28 cellular contexts compared by ENCODE assay signal in genomic region chr9:9603345-9603744, GRCh38.
"Had no signal": no experiment of that assay in that cellular context is flagged by ENCODE, and none has a peak within 500 bp of the region (broad histone marks: within the 10 kb centered on the region; RNA-seq: fewer than 3 reads in every experiment).

No MANE protein-coding gene starts in this region.

- H3K36me3 Mint-ChIP-seq: naive B cell; natural killer cell; neural progenitor cell; stimulated activated memory B cell treated with anti-CD40 and anti-IgM and Interleukin-4, amounts not matched to agents 10 μg/mL and 1 μg/mL and 100 μg/mL, for 72 hours; type B pancreatic cell had no signal

- ATAC-seq: left colon; left lung; lower lobe of right lung; natural killer cell; right lobe of liver; stimulated activated memory B cell treated with anti-CD40 and anti-IgM and Interleukin-4, amounts not matched to agents 10 μg/mL and 1 μg/mL and 100 μg/mL, for 72 hours; stimulated activated naive CD8-positive, alpha-beta T cell treated with anti-CD3 and anti-CD28 coated beads, Interleukin-15, amount 100 ng/mL, for 72 hours had no signal

- H3K4me3 ChIP-seq: left lung, lower lobe of right lung, neural progenitor cell, right atrium auricular region, right lobe of liver, smooth muscle cell, tibial nerve, uterus had no signal

- H3K27me3 Mint-ChIP-seq: progenitor cell of endocrine pancreas; stimulated activated memory B cell treated with anti-CD40 and anti-IgM and Interleukin-4, amounts not matched to agents 10 μg/mL and 1 μg/mL and 100 μg/mL, for 72 hours; stimulated activated naive CD8-positive, alpha-beta T cell treated with anti-CD3 and anti-CD28 coated beads, Interleukin-15, amount 100 ng/mL, for 72 hours; type B pancreatic cell had no signal

- H3K9me3 ChIP-seq: left lung, lower lobe of right lung, neutrophil, right atrium auricular region, right lobe of liver, tibial nerve, uterus had no signal

- DNase-seq: hippocampal formation; kidney; left colon; lower lobe of right lung; mammary epithelial cell; naive B cell; natural killer cell; nephron progenitor cell; occipital lobe; right lobe of liver; stimulated activated CD4-positive, alpha-beta T cell treated with anti-CD3 and anti-CD28 coated beads, Interleukin-1b, Interleukin-23, amount 100 ng/mL, for 48 hours; stimulated activated CD4-positive, alpha-beta T cell treated with anti-CD3 and anti-CD28 coated beads, Interleukin-2, amount 100 ng/mL, for 48 hours; stimulated activated CD4-positive, alpha-beta T cell treated with anti-CD3 and anti-CD28 coated beads, Interleukin-4, amount 100 ng/mL, for 4 hours; stimulated activated CD8-positive, alpha-beta memory T cell treated with anti-CD3 and anti-CD28 coated beads, Interleukin-4, amount 100 ng/mL, for 48 hours; stimulated activated naive CD4-positive, alpha-beta T cell treated with Interleukin-2 at 50 U/mL for 16 hours; stimulated activated naive CD8-positive, alpha-beta T cell treated with anti-CD3 and anti-CD28 coated beads, Interleukin-15, amount 100 ng/mL, for 72 hours; substantia nigra; uterus had no signal

- H3K4me1 Mint-ChIP-seq: natural killer cell; neural progenitor cell; stimulated activated memory B cell treated with anti-CD40 and anti-IgM and Interleukin-4, amounts not matched to agents 10 μg/mL and 1 μg/mL and 100 μg/mL, for 72 hours; stimulated activated naive CD8-positive, alpha-beta T cell treated with anti-CD3 and anti-CD28 coated beads, Interleukin-15, amount 100 ng/mL, for 72 hours had no signal

- H3K36me3 ChIP-seq: left lung, lower lobe of right lung, neural progenitor cell, neutrophil, right atrium auricular region, right lobe of liver, tibial nerve, uterus had no signal

- H3K4me3 Mint-ChIP-seq: naive B cell; natural killer cell; nephron progenitor cell; neural progenitor cell; stimulated activated memory B cell treated with anti-CD40 and anti-IgM and Interleukin-4, amounts not matched to agents 10 μg/mL and 1 μg/mL and 100 μg/mL, for 72 hours; stimulated activated naive CD8-positive, alpha-beta T cell treated with anti-CD3 and anti-CD28 coated beads, Interleukin-15, amount 100 ng/mL, for 72 hours; type B pancreatic cell had no signal

- H3K27ac Mint-ChIP-seq: naive B cell; natural killer cell; nephron progenitor cell; neural progenitor cell; progenitor cell of endocrine pancreas; stimulated activated memory B cell treated with anti-CD40 and anti-IgM and Interleukin-4, amounts not matched to agents 10 μg/mL and 1 μg/mL and 100 μg/mL, for 72 hours; stimulated activated naive CD8-positive, alpha-beta T cell treated with anti-CD3 and anti-CD28 coated beads, Interleukin-15, amount 100 ng/mL, for 72 hours; type B pancreatic cell had no signal

- H3K9me3 Mint-ChIP-seq: naive B cell; nephron progenitor cell; neural progenitor cell; stimulated activated memory B cell treated with anti-CD40 and anti-IgM and Interleukin-4, amounts not matched to agents 10 μg/mL and 1 μg/mL and 100 μg/mL, for 72 hours; stimulated activated naive CD8-positive, alpha-beta T cell treated with anti-CD3 and anti-CD28 coated beads, Interleukin-15, amount 100 ng/mL, for 72 hours; type B pancreatic cell had no signal

- H3K4me1 ChIP-seq: left lung, lower lobe of right lung, neural progenitor cell, parathyroid adenoma, right atrium auricular region, right lobe of liver, tibial nerve, uterus had no signal
